ENCODE assay signal across 10 cellular contexts in genomic region chr1:101203812-101204540, GRCh38. TPM values are rescaled to one million over a fixed set of nuclear protein-coding genes. Genes with fewer than 3 reads are reported as not detected.
A peak's percentile ranks its signal among the peaks of the same experiment; 100 is the strongest.
DNase-seq lines count a peak whose midpoint lies in the region; ATAC-seq and TF ChIP-seq lines count a peak whose summit lies in the region.
"Had no signal": no experiment of that assay in that cellular context is flagged by ENCODE, and none has a peak within 500 bp of the region (broad histone marks: within the 10 kb centered on the region; RNA-seq: fewer than 3 reads in every experiment).

No MANE protein-coding gene starts in this region.

- H3K79me2 ChIP-seq in Karpas-422 (ENCODE audit: low read length): no peaks in the 10 kb centered on the region

- no peak overlapping the region for H3K4me3 Mint-ChIP-seq in activated CD8-positive, alpha-beta T cell treated with anti-CD3 and anti-CD28 coated beads, Interleukin-2, amount 10 ng/mL, durations not matched to agents 7 days and 5 days

- no peaks in the 10 kb centered on the region for H3K9me2 ChIP-seq in Karpas-422 (replicated peaks; ENCODE audit: insufficient read depth, low read length)

- H3K27ac Mint-ChIP-seq in activated CD8-positive, alpha-beta T cell treated with anti-CD3 and anti-CD28 coated beads, Interleukin-2, amount 10 ng/mL, durations not matched to agents 7 days and 5 days: no peak overlapping the region
- H3K27ac Mint-ChIP-seq: progenitor cell of endocrine pancreas had no signal

- no peak for TF ChIP-seq CTCF in AG10803 (conservative IDR thresholded peaks at IDR 0.05; ENCODE audit: low read length)
- no peak for TF ChIP-seq CTCF in cardiac muscle cell (IDR thresholded peaks at IDR 0.05; ENCODE audit: low read depth, low read length)
- no peak for TF ChIP-seq CTCF in gastroesophageal sphincter (IDR thresholded peaks at IDR 0.05)

- ATAC-seq in SK-N-SH treated with all-trans-retinoic acid at 6 μM for 48 hours (peak; percentile 75), gastroesophageal sphincter (no peak)
- no peak for ATAC-seq in activated CD8-positive, alpha-beta T cell treated with anti-CD3 and anti-CD28 coated beads, Interleukin-2, amount 10 ng/mL, durations not matched to agents 7 days and 5 days

- H3K9ac ChIP-seq in Karpas-422 (ENCODE audit: low read length): no peak overlapping the region

- H4K20me1 ChIP-seq in Karpas-422 (ENCODE audit: insufficient read depth, low read depth, low read length): no peaks in the 10 kb centered on the region

- H3K4me1 ChIP-seq in cardiac muscle cell (ENCODE audit: low read depth) (peaks cover 29% of the 10 kb centered on the region), gastroesophageal sphincter (no peaks in the 10 kb centered on the region), Karpas-422 (ENCODE audit: low read length) (no peaks in the 10 kb centered on the region)

- H3K9me3 ChIP-seq in cardiac muscle cell (ENCODE audit: low read depth) (no peaks in the 10 kb centered on the region), gastroesophageal sphincter (no peaks in the 10 kb centered on the region), Karpas-422 (ENCODE audit: low read length) (no peaks in the 10 kb centered on the region)

- H2AFZ ChIP-seq in Karpas-422 (ENCODE audit: low read length): no peak overlapping the region

- POLR2A ChIA-PET in activated CD8-positive, alpha-beta T cell treated with anti-CD3 and anti-CD28 coated beads, Interleukin-2, amount 10 ng/mL, durations not matched to agents 7 days and 5 days (lab: Charles Lee): no interaction called here

- no peak overlapping the region for H3K4me3 ChIP-seq in AG10803 (ENCODE audit: low read length)
- no peak overlapping the region for H3K4me3 ChIP-seq in cardiac muscle cell
- no peak overlapping the region for H3K4me3 ChIP-seq in gastroesophageal sphincter
- H3K4me3 ChIP-seq in Karpas-422 (ENCODE audit: low read length): no peak overlapping the region

- no peak for TF ChIP-seq POLR2A in gastroesophageal sphincter (IDR thresholded peaks at IDR 0.05)

- DNase-seq in AG10803 (ENCODE audit: low read depth) (peak; percentile 85), M059J (ENCODE audit: low read depth) (peak; percentile 79), cardiac muscle cell (ENCODE audit: low read depth in 1 of 2, low spot score in 1 of 2) (peak; percentile 45 to 92), NCI-H2196 treated with DMSO at 0.1 percent for 48 hours (lab: John Stamatoyannopoulos, UW; ENCODE audit: unreplicated experiment) (no peak), Karpas-422 (no peak)
- no peak for DNase-seq in activated CD8-positive, alpha-beta T cell treated with anti-CD3 and anti-CD28 coated beads, Interleukin-2, amount 10 ng/mL, durations not matched to agents 7 days and 5 days

- no peaks in the 10 kb centered on the region for H3K27me3 ChIP-seq in cardiac muscle cell
- no peaks in the 10 kb centered on the region for H3K27me3 ChIP-seq in gastroesophageal sphincter
- no peaks in the 10 kb centered on the region for H3K27me3 ChIP-seq in Karpas-422 (ENCODE audit: low read length)

- peaks cover 12% of the 10 kb centered on the region for H3K4me1 Mint-ChIP-seq in activated CD8-positive, alpha-beta T cell treated with anti-CD3 and anti-CD28 coated beads, Interleukin-2, amount 10 ng/mL, durations not matched to agents 7 days and 5 days (ENCODE audit: low read depth)

- no peak overlapping the region for H3K4me2 ChIP-seq in Karpas-422 (ENCODE audit: low read depth, low read length, poor library complexity, severe bottlenecking)

- peaks cover 8% of the 10 kb centered on the region for H3K36me3 Mint-ChIP-seq in activated CD8-positive, alpha-beta T cell treated with anti-CD3 and anti-CD28 coated beads, Interleukin-2, amount 10 ng/mL, durations not matched to agents 7 days and 5 days (ENCODE audit: low read depth)

- peak overlapping the region; percentile 87 for H3K27ac ChIP-seq in cardiac muscle cell
- H3K27ac ChIP-seq in gastroesophageal sphincter: no peak overlapping the region
- no peak overlapping the region for H3K27ac ChIP-seq in Karpas-422 (ENCODE audit: low read length)
- H3K27ac ChIP-seq: RWPE1 had no signal

- H3K9me3 Mint-ChIP-seq in activated CD8-positive, alpha-beta T cell treated with anti-CD3 and anti-CD28 coated beads, Interleukin-2, amount 10 ng/mL, durations not matched to agents 7 days and 5 days (ENCODE audit: insufficient read depth): peaks cover 10% of the 10 kb centered on the region

- H3K27me3 Mint-ChIP-seq in activated CD8-positive, alpha-beta T cell treated with anti-CD3 and anti-CD28 coated beads, Interleukin-2, amount 10 ng/mL, durations not matched to agents 7 days and 5 days (ENCODE audit: low read depth): no peaks in the 10 kb centered on the region
- H3K27me3 Mint-ChIP-seq: progenitor cell of endocrine pancreas had no signal

- TF ChIP-seq EP300 in gastroesophageal sphincter (IDR thresholded peaks at IDR 0.05): no peak

- CTCF ChIA-PET in activated CD8-positive, alpha-beta T cell treated with anti-CD3 and anti-CD28 coated beads, Interleukin-2, amount 10 ng/mL, durations not matched to agents 7 days and 5 days (lab: Charles Lee): interaction anchor here (0.9 to 1.5 kb wide), 4 partner anchors 13 to 67 kb away, joined by 3 to 4 read pairs (median 4); no protein-coding TSS in a partner anchor

- no peaks in the 10 kb centered on the region for H3K36me3 ChIP-seq in cardiac muscle cell
- H3K36me3 ChIP-seq in gastroesophageal sphincter: no peaks in the 10 kb centered on the region
- no peaks in the 10 kb centered on the region for H3K36me3 ChIP-seq in Karpas-422 (ENCODE audit: insufficient read depth, low read length)

- WGBS in gastroesophageal sphincter (ENCODE audit: low coverage in 1 of 2), 2 donors: 39 to 54% methylated on average over 3 to 6 of the region's 6 CpGs

TF ChIP-seq in SK-N-SH treated with all-trans-retinoic acid at 6 μM for 48 hours, 23 proteins besides CTCF, POLR2A, EP300 and RAD21 (continues in another document):
- TF ChIP-seq PPARA (CRISPR knock-in tag; IDR thresholded peaks at IDR 0.05; ENCODE audit: borderline replicate concordance): no peak
- no peak for TF ChIP-seq GLIS3 (CRISPR knock-in tag; IDR thresholded peaks at IDR 0.05)
- no peak for TF ChIP-seq ARNTL (CRISPR knock-in tag; IDR thresholded peaks at IDR 0.05; ENCODE audit: borderline replicate concordance, low read depth)
- no peak for TF ChIP-seq CSDC2 (CRISPR knock-in tag; IDR thresholded peaks at IDR 0.05)
- TF ChIP-seq TOX (CRISPR knock-in tag; IDR thresholded peaks at IDR 0.05; ENCODE audit: borderline replicate concordance): no peak
- TF ChIP-seq POU6F1 (CRISPR knock-in tag; IDR thresholded peaks at IDR 0.05; ENCODE audit: borderline replicate concordance, low read depth): no peak
- TF ChIP-seq BACH2 (CRISPR knock-in tag; IDR thresholded peaks at IDR 0.05; ENCODE audit: borderline replicate concordance): no peak
- TF ChIP-seq SNAI2 (CRISPR knock-in tag; IDR thresholded peaks at IDR 0.05): no peak
- 0 out of 2 replicates have a peak, but pooled peaks have one; percentile 56 for TF ChIP-seq RARB (CRISPR knock-in tag; IDR thresholded peaks at IDR 0.05)
- TF ChIP-seq TCF4 (CRISPR knock-in tag; IDR thresholded peaks at IDR 0.05; ENCODE audit: borderline replicate concordance): peak; percentile 74
- peak; percentile 85 for TF ChIP-seq ISL1 (CRISPR knock-in tag; IDR thresholded peaks at IDR 0.05)
- no peak for TF ChIP-seq ZFP3 (CRISPR knock-in tag; IDR thresholded peaks at IDR 0.05)
- TF ChIP-seq CREB5 (CRISPR knock-in tag; IDR thresholded peaks at IDR 0.05; ENCODE audit: low read depth): no peak
- no peak for TF ChIP-seq ZC3H10 (CRISPR knock-in tag; IDR thresholded peaks at IDR 0.05)

RNA-seq across cellular contexts. Expression of gene S1PR1, which starts 32.8 kb away (rescaled TPM):
- 6.8 and 6.9 TPM in 2 replicates for total RNA-seq in M059J (2014; rRNA removed; shearing (Covaris generic))
- total RNA-seq in cardiac muscle cell: 58.6 and 62.2 TPM in 2 replicates
- polyA plus RNA-seq in cardiac muscle cell: 58.1 and 59.1 TPM in 2 replicates
- 10 to 100 TPM; 13.9 to 73.6 (median 47.8) TPM for total RNA-seq in gastroesophageal sphincter
- 10 to 100 TPM; 72.8 to 76.5 TPM for total RNA-seq in activated CD8-positive, alpha-beta T cell treated with anti-CD3 and anti-CD28 coated beads, Interleukin-2, amount 10 ng/mL, durations not matched to agents 7 days and 5 days
- not detected in 2 replicates for total RNA-seq in Karpas-422 (2014; rRNA removed; shearing (Covaris generic); ENCODE audit: low replicate concordance)

Comparison
In these comparisons a context has a peak if more than half of its experiments do, and no peak if none do; other contexts are left out.
1. DNase-seq: peak in AG10803 (single experiment), M059J (single experiment) and cardiac muscle cell (2 of 2); none in NCI-H2196 treated with DMSO at 0.1 percent for 48 hours (single experiment), activated CD8-positive, alpha-beta T cell treated with anti-CD3 and anti-CD28 coated beads, Interleukin-2, amount 10 ng/mL, durations not matched to agents 7 days and 5 days (single experiment) and Karpas-422 (single experiment).